ENCODE assay signal across 8 cellular contexts in genomic region chr15:50424066-50424890, GRCh38. TPM values are rescaled to one million over a fixed set of nuclear protein-coding genes. Genes with fewer than 3 reads are reported as not detected.
A peak's percentile ranks its signal among the peaks of the same experiment; 100 is the strongest.
DNase-seq lines count a peak whose midpoint lies in the region; ATAC-seq and TF ChIP-seq lines count a peak whose summit lies in the region.

Gene USP8 (plus strand): TSS chr15:50424405. CDS start chr15:50439074, 14,669 bp downstream.

- peaks cover 3 to 21% (median 3%) of the 10 kb centered on the region in 3 donors for H3K36me3 Mint-ChIP-seq in CD8-positive, alpha-beta memory T cell

- H3K4me3 ChIP-seq in CD8-positive, alpha-beta memory T cell (ENCODE audit: low read length) = peak within 1 kb of the TSS; percentile 89
- H3K4me3 ChIP-seq in lung = peak within 1 kb of the TSS; percentile 66

- no peaks in the 10 kb centered on the region for H3K9me3 ChIP-seq in CD8-positive, alpha-beta memory T cell (ENCODE audit: low read length)
- peaks cover 0 to 2% of the 10 kb centered on the region in 2 donors for H3K9me3 ChIP-seq in lung (ENCODE audit: control insufficient read depth in 2 of 2, insufficient read depth in 1 of 2, low read length in 1 of 2)

- H3K27me3 ChIP-seq in CD8-positive, alpha-beta memory T cell (ENCODE audit: insufficient read depth, low read length, poor library complexity, severe bottlenecking) = no peaks in the 10 kb centered on the region
- no peaks in the 10 kb centered on the region for H3K27me3 ChIP-seq in lung (ENCODE audit: control insufficient read depth, insufficient read depth)

- no peaks in the 10 kb centered on the region for H3K9me3 Mint-ChIP-seq in CD8-positive, alpha-beta memory T cell

- peak within 1 kb of the TSS; percentile 94 for H3K27ac ChIP-seq in CD8-positive, alpha-beta memory T cell (ENCODE audit: low read depth, low read length)
- H3K27ac ChIP-seq in lung (ENCODE audit: low read depth in 1 of 2, low read length in 1 of 2) = peak within 1 kb of the TSS; percentile 83 to 89

- H3K27me3 Mint-ChIP-seq in CD8-positive, alpha-beta memory T cell = no peaks in the 10 kb centered on the region

- POLR2A ChIA-PET in CD8-positive, alpha-beta memory T cell (lab: Charles Lee) = interaction anchor here (0.5 to 3.5 kb wide), 6 partner anchors 70 to 1546 kb away, joined by 3 to 44 read pairs (median 4); partner anchors contain the start of gene GABPB1

- H3K4me1 Mint-ChIP-seq in CD8-positive, alpha-beta memory T cell = peaks cover 25 to 55% (median 32%) of the 10 kb centered on the region in 3 donors

- WGBS in lung, 2 donors = 0% methylated on average over 48 to 55 of the region's 55 CpGs

- peak within 1 kb of the TSS; percentile 95 to 99 (median 98) for H3K27ac Mint-ChIP-seq in CD8-positive, alpha-beta memory T cell

- H3K36me3 ChIP-seq in CD8-positive, alpha-beta memory T cell (ENCODE audit: insufficient read depth, low read length) = no peaks in the 10 kb centered on the region
- no peaks in the 10 kb centered on the region for H3K36me3 ChIP-seq in lung (ENCODE audit: control insufficient read depth in 2 of 2, insufficient read depth in 2 of 2, low read length in 2 of 2)

- H3K4me1 ChIP-seq in CD8-positive, alpha-beta memory T cell (ENCODE audit: insufficient read depth, low read length) = peaks cover 27% of the 10 kb centered on the region
- H3K4me1 ChIP-seq in lung (ENCODE audit: control insufficient read depth in 2 of 2, insufficient read depth in 2 of 2, low read length in 2 of 2) = peaks cover 4 to 6% of the 10 kb centered on the region in 2 donors

- ATAC-seq in GM19468 (IDR thresholded peaks at IDR 0.05; ENCODE audit: extremely low read depth, unreplicated experiment) (peak; percentile 81), lung (ENCODE audit: insufficient read depth, low FRiP score) (peak; percentile 99)

- CTCF ChIA-PET in CD8-positive, alpha-beta memory T cell (lab: Charles Lee) = interaction anchor here (1.0 to 1.5 kb wide), 2 partner anchors 71 to 243 kb away, joined by 3 read pairs; partner anchors contain the start of gene SLC27A2

- peak; percentile 87 to 94 (median 91) for DNase-seq in CD8-positive, alpha-beta memory T cell
- DNase-seq in HS-5 (ENCODE audit: low read depth) (peak; percentile 86), lung (ENCODE audit: low spot score) (peak; percentile 97)
- DNase-seq in NK-92 treated with Interleukin-12 subunit alpha and Interleukin-12 subunit beta, amount 100 ng/mL, for 24 hours (lab: John Stamatoyannopoulos, UW) = peak; percentile 100
- peak; percentile 97 for DNase-seq in activated CD8-positive, alpha-beta memory T cell treated with anti-CD3 and anti-CD28 coated beads for 24 hours
- peak; percentile 87 for DNase-seq in effector CD8-positive, alpha-beta T cell (lab: John Stamatoyannopoulos, UW)
- peak; percentile 79 to 86 (median 85) for DNase-seq in stimulated activated CD4-positive, alpha-beta T cell treated with anti-CD3 and anti-CD28 coated beads, TNF-alpha, amount 100 ng/mL, for 4 hours (ENCODE audit: low read depth in 3 of 3)

- H3K4me3 Mint-ChIP-seq in CD8-positive, alpha-beta memory T cell = peak within 1 kb of the TSS; percentile 89 to 99 (median 96)

- TF ChIP-seq CTCF in lung (IDR thresholded peaks at IDR 0.05; ENCODE audit: control extremely low read depth, extremely low read depth) = no peak

RNA-seq across cellular contexts. Expression of gene USP8, which starts in this region (rescaled TPM):
- 10 to 100 TPM; 54.0 to 59.8 TPM for total RNA-seq in CD8-positive, alpha-beta memory T cell
- polyA plus RNA-seq in CD8-positive, alpha-beta memory T cell = 64.1 TPM
- total RNA-seq in lung = 10 to 100 TPM; 54.1 to 92.1 TPM
- polyA plus RNA-seq in lung = 10 to 100 TPM; 14.0 to 28.5 TPM

Comparison
In these comparisons a context has a peak if more than half of its experiments do, and no peak if none do; other contexts are left out.
1. Peak in every context shown above with its lines: DNase-seq, ATAC-seq, H3K4me3 ChIP-seq and H3K27ac ChIP-seq.